1 cellular context compared by ENCODE assay signal in genomic region chr2:215430528-215431187, GRCh38.
A peak's percentile ranks its signal among the peaks of the same experiment; 100 is the strongest.
TF ChIP-seq lines count a peak whose summit lies in the region.

No MANE protein-coding gene starts in this region.

TF ChIP-seq in HepG2, 621 proteins besides CTCF, POLR2A, EP300 and RAD21 (continued from another document):
- TF ChIP-seq, protein P1, sequence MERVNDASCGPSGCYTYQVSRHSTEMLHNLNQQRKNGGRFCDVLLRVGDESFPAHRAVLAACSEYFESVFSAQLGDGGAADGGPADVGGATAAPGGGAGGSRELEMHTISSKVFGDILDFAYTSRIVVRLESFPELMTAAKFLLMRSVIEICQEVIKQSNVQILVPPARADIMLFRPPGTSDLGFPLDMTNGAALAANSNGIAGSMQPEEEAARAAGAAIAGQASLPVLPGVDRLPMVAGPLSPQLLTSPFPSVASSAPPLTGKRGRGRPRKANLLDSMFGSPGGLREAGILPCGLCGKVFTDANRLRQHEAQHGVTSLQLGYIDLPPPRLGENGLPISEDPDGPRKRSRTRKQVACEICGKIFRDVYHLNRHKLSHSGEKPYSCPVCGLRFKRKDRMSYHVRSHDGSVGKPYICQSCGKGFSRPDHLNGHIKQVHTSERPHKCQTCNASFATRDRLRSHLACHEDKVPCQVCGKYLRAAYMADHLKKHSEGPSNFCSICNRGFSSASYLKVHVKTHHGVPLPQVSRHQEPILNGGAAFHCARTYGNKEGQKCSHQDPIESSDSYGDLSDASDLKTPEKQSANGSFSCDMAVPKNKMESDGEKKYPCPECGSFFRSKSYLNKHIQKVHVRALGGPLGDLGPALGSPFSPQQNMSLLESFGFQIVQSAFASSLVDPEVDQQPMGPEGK (CRISPR knock-in tag; IDR thresholded peaks at IDR 0.05) = no peak
- TF ChIP-seq ZNF672 (CRISPR knock-in tag; IDR thresholded peaks at IDR 0.05) = no peak
- peak; percentile 14; the same call in 1 of the 2 replicates for TF ChIP-seq SSRP1 (CRISPR knock-in tag; IDR thresholded peaks at IDR 0.05)
- TF ChIP-seq U2AF1 (optimal IDR thresholded peaks at IDR 0.05; ENCODE audit: low read depth, low read length) = peak; percentile 95
- TF ChIP-seq ZNF792 (CRISPR knock-in tag; IDR thresholded peaks at IDR 0.05) = 0 out of 2 replicates have a peak, but pooled peaks have one; percentile 34
- TF ChIP-seq, protein P2, sequence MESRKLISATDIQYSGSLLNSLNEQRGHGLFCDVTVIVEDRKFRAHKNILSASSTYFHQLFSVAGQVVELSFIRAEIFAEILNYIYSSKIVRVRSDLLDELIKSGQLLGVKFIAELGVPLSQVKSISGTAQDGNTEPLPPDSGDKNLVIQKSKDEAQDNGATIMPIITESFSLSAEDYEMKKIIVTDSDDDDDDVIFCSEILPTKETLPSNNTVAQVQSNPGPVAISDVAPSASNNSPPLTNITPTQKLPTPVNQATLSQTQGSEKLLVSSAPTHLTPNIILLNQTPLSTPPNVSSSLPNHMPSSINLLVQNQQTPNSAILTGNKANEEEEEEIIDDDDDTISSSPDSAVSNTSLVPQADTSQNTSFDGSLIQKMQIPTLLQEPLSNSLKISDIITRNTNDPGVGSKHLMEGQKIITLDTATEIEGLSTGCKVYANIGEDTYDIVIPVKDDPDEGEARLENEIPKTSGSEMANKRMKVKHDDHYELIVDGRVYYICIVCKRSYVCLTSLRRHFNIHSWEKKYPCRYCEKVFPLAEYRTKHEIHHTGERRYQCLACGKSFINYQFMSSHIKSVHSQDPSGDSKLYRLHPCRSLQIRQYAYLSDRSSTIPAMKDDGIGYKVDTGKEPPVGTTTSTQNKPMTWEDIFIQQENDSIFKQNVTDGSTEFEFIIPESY (CRISPR knock-in tag; IDR thresholded peaks at IDR 0.05) = no peak
- peak; percentile 29; the same call in 1 of the 2 replicates for TF ChIP-seq GATAD2A (CRISPR knock-in tag; IDR thresholded peaks at IDR 0.05)
- peak; percentile 91 for TF ChIP-seq RBM22 (optimal IDR thresholded peaks at IDR 0.05; ENCODE audit: low read length)
- 0 out of 2 replicates have a peak, but pooled peaks have one; percentile 40 for TF ChIP-seq ZSCAN5A (CRISPR knock-in tag; IDR thresholded peaks at IDR 0.05; ENCODE audit: borderline replicate concordance)
- peak; percentile 79 for TF ChIP-seq POLR2G (IDR thresholded peaks at IDR 0.05; ENCODE audit: low read depth, low read length)
- no peak for TF ChIP-seq ZNF747 (CRISPR knock-in tag; IDR thresholded peaks at IDR 0.05; ENCODE audit: borderline replicate concordance)
- TF ChIP-seq ZNF101 (CRISPR knock-in tag; IDR thresholded peaks at IDR 0.05; ENCODE audit: borderline replicate concordance, low read depth) = no peak
- TF ChIP-seq EHMT2 (IDR thresholded peaks at IDR 0.05; ENCODE audit: borderline replicate concordance, low read depth, low read length) = no peak
- TF ChIP-seq ZNF816 (CRISPR knock-in tag; IDR thresholded peaks at IDR 0.05; ENCODE audit: borderline replicate concordance) = peak; percentile 67; the same call in 1 of the 2 replicates
- TF ChIP-seq, protein P3, sequence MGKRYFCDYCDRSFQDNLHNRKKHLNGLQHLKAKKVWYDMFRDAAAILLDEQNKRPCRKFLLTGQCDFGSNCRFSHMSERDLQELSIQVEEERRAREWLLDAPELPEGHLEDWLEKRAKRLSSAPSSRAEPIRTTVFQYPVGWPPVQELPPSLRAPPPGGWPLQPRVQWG (CRISPR knock-in tag; IDR thresholded peaks at IDR 0.05; ENCODE audit: borderline replicate concordance, low read depth) = no peak
- 0 out of 2 replicates have a peak, but pooled peaks have one; percentile 17 for TF ChIP-seq ZMAT3 (CRISPR knock-in tag; conservative IDR thresholded peaks at IDR 0.05)
- TF ChIP-seq ZNF264 (CRISPR knock-in tag; IDR thresholded peaks at IDR 0.05) = 0 out of 2 replicates have a peak, but pooled peaks have one; percentile 12
- TF ChIP-seq SRF (IDR thresholded peaks at IDR 0.05; ENCODE audit: low read depth, low read length) = 0 out of 2 replicates have a peak, but pooled peaks have one; percentile 32
TF ChIP-seq in HepG2: peak in this region for 29.
